In genomic region chr13:31869582-31869981, GRCh38 we compare ENCODE assay signal across 8 cellular contexts.
"Had no signal": no experiment of that assay in that cellular context is flagged by ENCODE, and none has a peak within 500 bp of the region (broad histone marks: within the 10 kb centered on the region; RNA-seq: fewer than 3 reads in every experiment).

No MANE protein-coding gene starts in this region.

- FAIRE-seq: G401.6, GM12878, GM12891, GM12892, GM18507, GM19239 had no signal

- DNase-seq: GDM1, GF-D8 had no signal

- H3K4me3 ChIP-seq: GM12878 had no signal

- ATAC-seq: GM12878 had no signal
